ENCODE assay signal across 8 cellular contexts in genomic region chr6:156720739-156721714, GRCh38. TPM values are rescaled to one million over a fixed set of nuclear protein-coding genes. Genes with fewer than 3 reads are reported as not detected.
DNase-seq lines count a peak whose midpoint lies in the region; ATAC-seq and TF ChIP-seq lines count a peak whose summit lies in the region.

No MANE protein-coding gene starts in this region.

- H3K9me3 Mint-ChIP-seq in chondrocyte (ENCODE audit: low read depth), result no peaks in the 10 kb centered on the region
- H3K9me3 Mint-ChIP-seq in mesothelial cell of epicardium, result no peaks in the 10 kb centered on the region
- no peaks in the 10 kb centered on the region for H3K9me3 Mint-ChIP-seq in activated CD4-positive, alpha-beta T cell treated with anti-CD3 and anti-CD28 coated beads, Interleukin-2, amount 10 ng/mL, durations not matched to agents 24 days and 14 days

- peaks cover 24% of the 10 kb centered on the region for H3K4me1 ChIP-seq in HUES64 (ENCODE audit: insufficient read depth, low read length)

- no peaks in the 10 kb centered on the region for H3K36me3 ChIP-seq in HUES64 (ENCODE audit: insufficient read depth, low read length)

- peak overlapping the region; percentile 27 for H3K4me3 ChIP-seq in HUES64 (ENCODE audit: low read length)

- intact Hi-C loops in activated CD4-positive, alpha-beta T cell treated with anti-CD3 and anti-CD28 coated beads, Interleukin-2, amount 10 ng/mL, durations not matched to agents 24 days and 14 days (cut with micrococcal nuclease), result no loop called here

- peak overlapping the region; percentile 50 for H3K27ac Mint-ChIP-seq in chondrocyte (ENCODE audit: unreplicated experiment)
- H3K27ac Mint-ChIP-seq in mesothelial cell of epicardium, result peak overlapping the region; percentile 90
- no peak overlapping the region for H3K27ac Mint-ChIP-seq in activated CD4-positive, alpha-beta T cell treated with anti-CD3 and anti-CD28 coated beads, Interleukin-2, amount 10 ng/mL, durations not matched to agents 24 days and 14 days

- peak overlapping the region; percentile 38; the same call in 1 of the 2 replicates for H3K9ac ChIP-seq in HUES64 (ENCODE audit: low read depth, low read length)

- 18% methylated on average over 16 of the region's 16 CpGs for WGBS in HUES64

- no peak overlapping the region for H3K4me3 Mint-ChIP-seq in chondrocyte (ENCODE audit: unreplicated experiment)
- peak overlapping the region; percentile 40 for H3K4me3 Mint-ChIP-seq in mesothelial cell of epicardium
- H3K4me3 Mint-ChIP-seq in activated CD4-positive, alpha-beta T cell treated with anti-CD3 and anti-CD28 coated beads, Interleukin-2, amount 10 ng/mL, durations not matched to agents 24 days and 14 days, result no peak overlapping the region

- no peaks in the 10 kb centered on the region for H3K9me3 ChIP-seq in HUES64 (ENCODE audit: insufficient read depth, low read depth, low read length)

- no peaks in the 10 kb centered on the region for H3K27me3 ChIP-seq in HUES64 (ENCODE audit: insufficient read depth, low read length)

- no peak for TF ChIP-seq POLR2A in erythroblast (IDR thresholded peaks at IDR 0.05; ENCODE audit: low read length)

- ATAC-seq in GM21447 (IDR thresholded peaks at IDR 0.05; ENCODE audit: unreplicated experiment), result peak; percentile 56

- H3K36me3 Mint-ChIP-seq in chondrocyte (ENCODE audit: low read depth), result no peaks in the 10 kb centered on the region
- no peaks in the 10 kb centered on the region for H3K36me3 Mint-ChIP-seq in mesothelial cell of epicardium
- H3K36me3 Mint-ChIP-seq in activated CD4-positive, alpha-beta T cell treated with anti-CD3 and anti-CD28 coated beads, Interleukin-2, amount 10 ng/mL, durations not matched to agents 24 days and 14 days (ENCODE audit: low read depth), result no peaks in the 10 kb centered on the region

- DNase-seq in DMS53 treated with DMSO at 0.1 percent for 48 hours (lab: John Stamatoyannopoulos, UW; ENCODE audit: unreplicated experiment) (peak; percentile 25), chondrocyte (ENCODE audit: low spot score) (no peak), mesothelial cell of epicardium (ENCODE audit: low spot score in 2 of 2, unreplicated experiment in 2 of 2) (no peak), NCI-H2029 (lab: John Stamatoyannopoulos, UW) (no peak), erythroblast (lab: John Stamatoyannopoulos, UW) (no peak)
- DNase-seq in activated CD4-positive, alpha-beta T cell treated with anti-CD3 and anti-CD28 coated beads, Interleukin-2, amount 10 ng/mL, durations not matched to agents 24 days and 14 days, result no peak

- H3K4me1 Mint-ChIP-seq in chondrocyte (ENCODE audit: low read depth) (peaks cover 21% of the 10 kb centered on the region), mesothelial cell of epicardium (peaks cover 26% of the 10 kb centered on the region)
- peaks cover 12% of the 10 kb centered on the region for H3K4me1 Mint-ChIP-seq in activated CD4-positive, alpha-beta T cell treated with anti-CD3 and anti-CD28 coated beads, Interleukin-2, amount 10 ng/mL, durations not matched to agents 24 days and 14 days

- TF ChIP-seq CTCF in chondrocyte (IDR thresholded peaks at IDR 0.05) (no peak), mesothelial cell of epicardium (IDR thresholded peaks at IDR 0.05; ENCODE audit: unreplicated experiment) (no peak)

- H3K27ac ChIP-seq in HUES64 (ENCODE audit: low read depth, low read length), result peak overlapping the region; percentile 77

- no peaks in the 10 kb centered on the region for H3K27me3 Mint-ChIP-seq in chondrocyte (ENCODE audit: low read depth)
- no peaks in the 10 kb centered on the region for H3K27me3 Mint-ChIP-seq in mesothelial cell of epicardium (ENCODE audit: low read depth)
- peaks cover 5% of the 10 kb centered on the region for H3K27me3 Mint-ChIP-seq in activated CD4-positive, alpha-beta T cell treated with anti-CD3 and anti-CD28 coated beads, Interleukin-2, amount 10 ng/mL, durations not matched to agents 24 days and 14 days

RNA-seq across cellular contexts. Expression of gene ARID1B, which starts 56.2 kb away (rescaled TPM):
- polyA plus RNA-seq in HUES64 (2013, experiment 1 of 2), result 38.0 TPM
- 35.7 TPM for polyA plus RNA-seq in HUES64 (2013, experiment 2 of 2)
- total RNA-seq in chondrocyte (57.8 to 80.3 TPM (median 59.3 TPM) in 3 replicates), mesothelial cell of epicardium (137 to 155 TPM (median 143 TPM) in 3 replicates)
- total RNA-seq in activated CD4-positive, alpha-beta T cell treated with anti-CD3 and anti-CD28 coated beads, Interleukin-2, amount 10 ng/mL, durations not matched to agents 24 days and 14 days, result 61.7 and 67.5 TPM in 2 replicates
